ENCODE assay signal across 17 cellular contexts in genomic region chr1:175095978-175096611, GRCh38. TPM values are rescaled to one million over a fixed set of nuclear protein-coding genes. Genes with fewer than 3 reads are reported as not detected.
A peak's percentile ranks its signal among the peaks of the same experiment; 100 is the strongest.
DNase-seq lines count a peak whose midpoint lies in the region; ATAC-seq and TF ChIP-seq lines count a peak whose summit lies in the region.
"Had no signal": no experiment of that assay in that cellular context is flagged by ENCODE, and none has a peak within 500 bp of the region (broad histone marks: within the 10 kb centered on the region; RNA-seq: fewer than 3 reads in every experiment).

No MANE protein-coding gene starts in this region.

- no peaks in the 10 kb centered on the region for H3K27me3 ChIP-seq in PC-3 (ENCODE audit: low read length)
- H3K27me3 ChIP-seq: BE2C had no signal

- H3K27ac Mint-ChIP-seq in progenitor cell of endocrine pancreas, result peak overlapping the region; percentile 22
- H3K27ac Mint-ChIP-seq: CD8-positive, alpha-beta T cell; H9 had no signal

- H3K36me3 ChIP-seq in HEK293 (ENCODE audit: control insufficient read depth in 2 of 2, insufficient read depth in 1 of 2, low read length in 2 of 2), result no peaks in the 10 kb centered on the region
- H3K36me3 ChIP-seq in PC-3 (ENCODE audit: low read depth, low read length), result no peaks in the 10 kb centered on the region
- H3K36me3 ChIP-seq: BE2C had no signal

- H3K4me3 ChIP-seq in HEK293 (ENCODE audit: low read depth, low read length) (no peak overlapping the region), PC-3 (ENCODE audit: low read length) (no peak overlapping the region)

- H3K9me3 ChIP-seq in HEK293 (ENCODE audit: control insufficient read depth, insufficient read depth, low read depth, low read length) (no peaks in the 10 kb centered on the region), PC-3 (ENCODE audit: low read length) (no peaks in the 10 kb centered on the region)
- H3K9me3 ChIP-seq: BE2C had no signal

- no peak overlapping the region for H3K9ac ChIP-seq in PC-3 (ENCODE audit: low read length)
- H3K9ac ChIP-seq: KMS-11 had no signal

- no peaks in the 10 kb centered on the region for H3K36me3 Mint-ChIP-seq in progenitor cell of endocrine pancreas (ENCODE audit: insufficient read depth)
- H3K36me3 Mint-ChIP-seq: CD8-positive, alpha-beta T cell had no signal

- H3K9me2 ChIP-seq in PC-3 (replicated peaks; ENCODE audit: low read length), result no peaks in the 10 kb centered on the region

- no peaks in the 10 kb centered on the region for H3K79me2 ChIP-seq in PC-3 (ENCODE audit: low read length)

- no peaks in the 10 kb centered on the region for H3F3A ChIP-seq in PC-3 (ENCODE audit: low read length, unreplicated experiment)

- CTCF ChIA-PET in HEK293 (lab: Yijun Ruan, JAX), result interaction anchor here (0.5 kb wide), 1 partner anchor 67 kb away, joined by 5 read pairs; no protein-coding TSS in a partner anchor
- CTCF ChIA-PET in PC-3 (lab: Charles Lee), result no interaction called here
- CTCF ChIA-PET in GM10248 (lab: Yijun Ruan, JAX), result no interaction called here

- no peaks in the 10 kb centered on the region for H3K27me3 Mint-ChIP-seq in progenitor cell of endocrine pancreas

- no peak for ATAC-seq in PC-3
- ATAC-seq in left lobe of liver, result peak; percentile 62
- ATAC-seq in GM19324 (IDR thresholded peaks at IDR 0.05; ENCODE audit: low FRiP score, unreplicated experiment), result no peak
- ATAC-seq: CD8-positive, alpha-beta T cell had no signal

- H4K20me1 ChIP-seq in PC-3 (ENCODE audit: low read length), result no peaks in the 10 kb centered on the region

- H3K4me1 Mint-ChIP-seq in progenitor cell of endocrine pancreas (ENCODE audit: low read depth), result peaks cover 6% of the 10 kb centered on the region

- no peak overlapping the region for H3K4me3 Mint-ChIP-seq in progenitor cell of endocrine pancreas (ENCODE audit: low read depth)
- H3K4me3 Mint-ChIP-seq: CD8-positive, alpha-beta T cell; H9 had no signal

- H3K27ac ChIP-seq in HEK293 (ENCODE audit: extremely low read depth, low read depth, low read length) (no peak overlapping the region), PC-3 (ENCODE audit: low read length) (no peak overlapping the region)
- H3K27ac ChIP-seq: KMS-11 had no signal

- DNase-seq in PC-3, result peak; percentile 11
- no peak for DNase-seq in left lobe of liver (ENCODE audit: low spot score)
- DNase-seq in progenitor cell of endocrine pancreas (ENCODE audit: low spot score, unreplicated experiment), result no peak
- no peak for DNase-seq in stimulated activated CD4-positive, alpha-beta T cell treated with anti-CD3 and anti-CD28 coated beads, Interleukin-4, amount 100 ng/mL, for 4 hours
- DNase-seq in GM10248 (ENCODE audit: extremely low spot score), result no peak
- DNase-seq in NCI-H2196 treated with DMSO at 0.1 percent for 48 hours (lab: John Stamatoyannopoulos, UW; ENCODE audit: unreplicated experiment), result no peak
- DNase-seq: BE2C; CD8-positive, alpha-beta T cell; H9; MM.1S; NCI-H1930; NCI-H524; SW 1271 had no signal

- H3K4me1 ChIP-seq in HEK293 (ENCODE audit: control insufficient read depth, insufficient read depth, low read length) (no peaks in the 10 kb centered on the region), PC-3 (ENCODE audit: insufficient read depth, low read length) (no peaks in the 10 kb centered on the region)
- H3K4me1 ChIP-seq: BE2C had no signal

- no peak overlapping the region for H2AFZ ChIP-seq in PC-3 (ENCODE audit: low read length)

- intact Hi-C loops in PC-3 (cut with micrococcal nuclease), result no loop called here

- no TSS peak for BruUV-seq in PC-3 (replicated peaks; lab: Mats Ljungman, UMichigan)

- no peaks in the 10 kb centered on the region for H3K9me3 Mint-ChIP-seq in progenitor cell of endocrine pancreas (ENCODE audit: low read depth)
- H3K9me3 Mint-ChIP-seq: CD8-positive, alpha-beta T cell had no signal

- no peak overlapping the region for H3K4me2 ChIP-seq in PC-3 (ENCODE audit: low read length)
- H3K4me2 ChIP-seq: KMS-11 had no signal

- POLR2A ChIA-PET in HEK293 (lab: Yijun Ruan, JAX), result no interaction called here
- POLR2A ChIA-PET in PC-3 (lab: Charles Lee; ENCODE audit: unreplicated experiment), result no interaction called here
- POLR2A ChIA-PET in GM10248 (lab: Yijun Ruan, JAX), result no interaction called here

- TF ChIP-seq CTCF in HEK293 (tag by site-specific recombination; IDR thresholded peaks at IDR 0.05) (no peak), PC-3 (conservative IDR thresholded peaks at IDR 0.05; ENCODE audit: low read depth, low read length) (no peak), progenitor cell of endocrine pancreas (IDR thresholded peaks at IDR 0.05; ENCODE audit: unreplicated experiment) (no peak), GM10248 (IDR thresholded peaks at IDR 0.05; ENCODE audit: control extremely low read depth, extremely low read depth, low read depth, missing control alignments) (no peak)

TF ChIP-seq in HEK293, 187 proteins besides CTCF, POLR2A, EP300 and RAD21:
- TF ChIP-seq EGR2 (tag by site-specific recombination; IDR thresholded peaks at IDR 0.05; ENCODE audit: low read depth), result 0 out of 2 replicates have a peak, but pooled peaks have one; percentile 6
- no peak for TF ChIP-seq KLF9 (tag by site-specific recombination; IDR thresholded peaks at IDR 0.05; ENCODE audit: low read depth)
TF ChIP-seq in HEK293: peak in this region for 1.

RNA-seq across cellular contexts. Expression of gene TNN, which starts 28.5 kb away (rescaled TPM):
- not detected in 2 replicates for total RNA-seq in PC-3 (2014; rRNA removed)
- total RNA-seq in left lobe of liver, result 0.58 TPM
- total RNA-seq in progenitor cell of endocrine pancreas, result 0.48 and 0.51 TPM in 2 replicates
- total RNA-seq: CD8-positive, alpha-beta T cell; RPMI7951 had no signal
